8 cellular contexts compared by ENCODE assay signal in the genomic region with DNA sequence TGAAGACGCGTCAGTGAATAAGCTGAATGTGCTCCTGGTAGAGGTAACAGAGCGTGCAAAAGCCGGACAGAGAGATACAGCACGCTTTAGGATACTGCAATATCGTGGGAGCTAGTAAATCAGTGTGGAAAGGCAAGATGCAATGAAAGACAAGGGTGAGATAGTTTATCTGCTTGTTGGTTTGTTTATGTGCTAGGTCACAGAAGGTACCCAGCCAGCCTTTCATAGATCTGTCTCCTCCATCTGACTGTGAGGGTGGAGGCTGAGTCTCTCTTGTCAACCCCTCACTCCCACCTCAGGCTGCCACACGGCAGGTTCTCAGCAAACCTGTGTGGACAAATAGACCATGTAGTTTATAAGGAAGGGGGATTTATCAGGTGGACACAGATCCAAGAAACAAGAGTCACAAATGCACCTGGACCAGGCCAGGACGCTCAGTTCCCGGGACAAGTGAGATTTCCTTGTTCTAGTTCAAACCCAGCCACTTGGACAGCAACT. TPM values are rescaled to one million over a fixed set of nuclear protein-coding genes. Genes with fewer than 3 reads are reported as not detected.
DNase-seq lines count a peak whose midpoint lies in the region; ATAC-seq and TF ChIP-seq lines count a peak whose summit lies in the region.

No MANE protein-coding gene starts in this region.

- TF ChIP-seq RAD21 in Ishikawa (IDR thresholded peaks at IDR 0.05; ENCODE audit: low read depth), result no peak

- H3K4me1 Mint-ChIP-seq in activated T-helper 1 cell treated with anti-CD3 and anti-CD28 coated beads, Interleukin-12 subunit alpha, Interleukin-12 subunit beta, Interleukin-2, Interleukin-4 antibody, amounts not matched to agents 30 ng/mL and 10 ng/mL and 1 ng/mL, durations not matched to agents 14 hours and 24 hours and 36 hours (ENCODE audit: low read depth), result peaks cover 12% of the 10 kb centered on the region

- H3K36me3 Mint-ChIP-seq in activated T-helper 1 cell treated with anti-CD3 and anti-CD28 coated beads, Interleukin-12 subunit alpha, Interleukin-12 subunit beta, Interleukin-2, Interleukin-4 antibody, amounts not matched to agents 30 ng/mL and 10 ng/mL and 1 ng/mL, durations not matched to agents 14 hours and 24 hours and 36 hours (ENCODE audit: low read depth), result no peaks in the 10 kb centered on the region

- H3K4me3 ChIP-seq in iPS-15b (ENCODE audit: low read depth, low read length) (peak overlapping the region; percentile 38), skeletal muscle tissue (ENCODE audit: low read length in 3 of 3) (peak overlapping the region; percentile 67 to 71 (median 70))

- no peak for ATAC-seq in HG03025 (IDR thresholded peaks at IDR 0.05; ENCODE audit: low FRiP score, unreplicated experiment)
- ATAC-seq in GM21529 (IDR thresholded peaks at IDR 0.05; ENCODE audit: unreplicated experiment), result no peak

- DNase-seq in activated T-helper 1 cell treated with anti-CD3 and anti-CD28 coated beads, Interleukin-12 subunit alpha, Interleukin-12 subunit beta, Interleukin-2, Interleukin-4 antibody, amounts not matched to agents 30 ng/mL and 10 ng/mL and 1 ng/mL, durations not matched to agents 14 hours and 24 hours and 36 hours (ENCODE audit: low spot score), result no peak
- DNase-seq in NCI-H1930 (lab: John Stamatoyannopoulos, UW) (no peak), mesenteric fat pad (ENCODE audit: low spot score) (no peak)

- H3K27me3 Mint-ChIP-seq in activated T-helper 1 cell treated with anti-CD3 and anti-CD28 coated beads, Interleukin-12 subunit alpha, Interleukin-12 subunit beta, Interleukin-2, Interleukin-4 antibody, amounts not matched to agents 30 ng/mL and 10 ng/mL and 1 ng/mL, durations not matched to agents 14 hours and 24 hours and 36 hours (ENCODE audit: insufficient read depth), result no peaks in the 10 kb centered on the region

- intact Hi-C loops in activated T-helper 1 cell treated with anti-CD3 and anti-CD28 coated beads, Interleukin-12 subunit alpha, Interleukin-12 subunit beta, Interleukin-2, Interleukin-4 antibody, amounts not matched to agents 30 ng/mL and 10 ng/mL and 1 ng/mL, durations not matched to agents 14 hours and 24 hours and 36 hours (cut with micrococcal nuclease), result loop anchor here (2.0 kb wide), 1 partner anchor 22 kb away; the partner anchor contains the start of gene DNAJB1

- H3K27ac ChIP-seq in skeletal muscle tissue (ENCODE audit: low read depth, low read length), result peak overlapping the region; percentile 69

- H3K4me3 Mint-ChIP-seq in activated T-helper 1 cell treated with anti-CD3 and anti-CD28 coated beads, Interleukin-12 subunit alpha, Interleukin-12 subunit beta, Interleukin-2, Interleukin-4 antibody, amounts not matched to agents 30 ng/mL and 10 ng/mL and 1 ng/mL, durations not matched to agents 14 hours and 24 hours and 36 hours, result peak overlapping the region; percentile 79

- TF ChIP-seq EP300 in Ishikawa (IDR thresholded peaks at IDR 0.05; ENCODE audit: borderline replicate concordance), result no peak

- no peaks in the 10 kb centered on the region for H3K9me3 Mint-ChIP-seq in activated T-helper 1 cell treated with anti-CD3 and anti-CD28 coated beads, Interleukin-12 subunit alpha, Interleukin-12 subunit beta, Interleukin-2, Interleukin-4 antibody, amounts not matched to agents 30 ng/mL and 10 ng/mL and 1 ng/mL, durations not matched to agents 14 hours and 24 hours and 36 hours

- no peak overlapping the region for H3K9ac ChIP-seq in iPS-15b (ENCODE audit: low read depth, low read length)
- peak overlapping the region in 1 of 3 donors; percentile 71 for H3K9ac ChIP-seq in skeletal muscle tissue (ENCODE audit: low read depth in 1 of 3, low read length in 3 of 3)

- H3K4me1 ChIP-seq in iPS-15b (ENCODE audit: control insufficient read depth, insufficient read depth, low read length) (peaks cover 5% of the 10 kb centered on the region), skeletal muscle tissue (ENCODE audit: control insufficient read depth in 3 of 3, insufficient read depth in 3 of 3, low read length in 3 of 3) (peaks cover 21 to 28% (median 27%) of the 10 kb centered on the region in 3 donors)

- H3K9me3 ChIP-seq in iPS-15b (ENCODE audit: control insufficient read depth, insufficient read depth, low read length) (no peaks in the 10 kb centered on the region), skeletal muscle tissue (ENCODE audit: control insufficient read depth in 3 of 3, low read length in 3 of 3) (no peaks in the 10 kb centered on the region)

- H3K36me3 ChIP-seq in iPS-15b (ENCODE audit: control insufficient read depth, insufficient read depth, low read length) (peaks cover 4% of the 10 kb centered on the region), skeletal muscle tissue (ENCODE audit: control insufficient read depth in 3 of 3, insufficient read depth in 3 of 3, low read length in 3 of 3) (peaks cover 0 to 3% (median 0%) of the 10 kb centered on the region in 3 donors)

- H3K27me3 ChIP-seq in iPS-15b (ENCODE audit: control insufficient read depth, insufficient read depth, low read length) (no peaks in the 10 kb centered on the region), skeletal muscle tissue (ENCODE audit: control insufficient read depth in 3 of 3, insufficient read depth in 3 of 3, low read length in 3 of 3) (no peaks in the 10 kb centered on the region)

- peak overlapping the region; percentile 59 for H3K27ac Mint-ChIP-seq in activated T-helper 1 cell treated with anti-CD3 and anti-CD28 coated beads, Interleukin-12 subunit alpha, Interleukin-12 subunit beta, Interleukin-2, Interleukin-4 antibody, amounts not matched to agents 30 ng/mL and 10 ng/mL and 1 ng/mL, durations not matched to agents 14 hours and 24 hours and 36 hours

TF ChIP-seq in Ishikawa, 13 proteins besides CTCF, POLR2A, EP300 and RAD21:
- no peak for TF ChIP-seq TEAD4 (IDR thresholded peaks at IDR 0.05)
- TF ChIP-seq EGR1 (IDR thresholded peaks at IDR 0.05), result no peak
- no peak for TF ChIP-seq TAF1 (IDR thresholded peaks at IDR 0.05; ENCODE audit: low read depth)
- TF ChIP-seq ZBTB7A (IDR thresholded peaks at IDR 0.05; ENCODE audit: low read depth), result no peak
- TF ChIP-seq, protein P1, sequence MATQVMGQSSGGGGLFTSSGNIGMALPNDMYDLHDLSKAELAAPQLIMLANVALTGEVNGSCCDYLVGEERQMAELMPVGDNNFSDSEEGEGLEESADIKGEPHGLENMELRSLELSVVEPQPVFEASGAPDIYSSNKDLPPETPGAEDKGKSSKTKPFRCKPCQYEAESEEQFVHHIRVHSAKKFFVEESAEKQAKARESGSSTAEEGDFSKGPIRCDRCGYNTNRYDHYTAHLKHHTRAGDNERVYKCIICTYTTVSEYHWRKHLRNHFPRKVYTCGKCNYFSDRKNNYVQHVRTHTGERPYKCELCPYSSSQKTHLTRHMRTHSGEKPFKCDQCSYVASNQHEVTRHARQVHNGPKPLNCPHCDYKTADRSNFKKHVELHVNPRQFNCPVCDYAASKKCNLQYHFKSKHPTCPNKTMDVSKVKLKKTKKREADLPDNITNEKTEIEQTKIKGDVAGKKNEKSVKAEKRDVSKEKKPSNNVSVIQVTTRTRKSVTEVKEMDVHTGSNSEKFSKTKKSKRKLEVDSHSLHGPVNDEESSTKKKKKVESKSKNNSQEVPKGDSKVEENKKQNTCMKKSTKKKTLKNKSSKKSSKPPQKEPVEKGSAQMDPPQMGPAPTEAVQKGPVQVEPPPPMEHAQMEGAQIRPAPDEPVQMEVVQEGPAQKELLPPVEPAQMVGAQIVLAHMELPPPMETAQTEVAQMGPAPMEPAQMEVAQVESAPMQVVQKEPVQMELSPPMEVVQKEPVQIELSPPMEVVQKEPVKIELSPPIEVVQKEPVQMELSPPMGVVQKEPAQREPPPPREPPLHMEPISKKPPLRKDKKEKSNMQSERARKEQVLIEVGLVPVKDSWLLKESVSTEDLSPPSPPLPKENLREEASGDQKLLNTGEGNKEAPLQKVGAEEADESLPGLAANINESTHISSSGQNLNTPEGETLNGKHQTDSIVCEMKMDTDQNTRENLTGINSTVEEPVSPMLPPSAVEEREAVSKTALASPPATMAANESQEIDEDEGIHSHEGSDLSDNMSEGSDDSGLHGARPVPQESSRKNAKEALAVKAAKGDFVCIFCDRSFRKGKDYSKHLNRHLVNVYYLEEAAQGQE (IDR thresholded peaks at IDR 0.05; ENCODE audit: low read depth), result peak; percentile 23; the same call in 1 of the 2 replicates

RNA-seq across cellular contexts. Expression of gene GIPC1, which starts 1.0 kb away (rescaled TPM):
- 42.9 and 43.7 TPM in 2 replicates for total RNA-seq in activated T-helper 1 cell treated with anti-CD3 and anti-CD28 coated beads, Interleukin-12 subunit alpha, Interleukin-12 subunit beta, Interleukin-2, Interleukin-4 antibody, amounts not matched to agents 30 ng/mL and 10 ng/mL and 1 ng/mL, durations not matched to agents 14 hours and 24 hours and 36 hours
- total RNA-seq in skeletal muscle tissue (41.8 TPM), mesenteric fat pad (75.7 TPM)

RNA-seq across cellular contexts. Expression of gene DNAJB1, which starts 21.3 kb away (rescaled TPM):
- total RNA-seq in activated T-helper 1 cell treated with anti-CD3 and anti-CD28 coated beads, Interleukin-12 subunit alpha, Interleukin-12 subunit beta, Interleukin-2, Interleukin-4 antibody, amounts not matched to agents 30 ng/mL and 10 ng/mL and 1 ng/mL, durations not matched to agents 14 hours and 24 hours and 36 hours, result 104 and 120 TPM in 2 replicates
- total RNA-seq in skeletal muscle tissue (39.1 TPM), mesenteric fat pad (111 TPM)

RNA-seq across cellular contexts. Expression of gene PTGER1, which starts 21.7 kb away (rescaled TPM):
- 0.44 and 0.78 TPM in 2 replicates for total RNA-seq in activated T-helper 1 cell treated with anti-CD3 and anti-CD28 coated beads, Interleukin-12 subunit alpha, Interleukin-12 subunit beta, Interleukin-2, Interleukin-4 antibody, amounts not matched to agents 30 ng/mL and 10 ng/mL and 1 ng/mL, durations not matched to agents 14 hours and 24 hours and 36 hours
- total RNA-seq in skeletal muscle tissue, result not detected
- 0.55 TPM for total RNA-seq in mesenteric fat pad

RNA-seq across cellular contexts. Expression of gene TECR, which starts 32.5 kb away (rescaled TPM):
- total RNA-seq in activated T-helper 1 cell treated with anti-CD3 and anti-CD28 coated beads, Interleukin-12 subunit alpha, Interleukin-12 subunit beta, Interleukin-2, Interleukin-4 antibody, amounts not matched to agents 30 ng/mL and 10 ng/mL and 1 ng/mL, durations not matched to agents 14 hours and 24 hours and 36 hours, result 110 and 120 TPM in 2 replicates
- total RNA-seq in skeletal muscle tissue, result 83.0 TPM
- total RNA-seq in mesenteric fat pad, result 119 TPM
